Comparison of ENCODE assay signal across 1 cellular context in genomic region chr22:50244420-50245213, GRCh38.
TF ChIP-seq lines count a peak whose summit lies in the region.

A gene with protein sequence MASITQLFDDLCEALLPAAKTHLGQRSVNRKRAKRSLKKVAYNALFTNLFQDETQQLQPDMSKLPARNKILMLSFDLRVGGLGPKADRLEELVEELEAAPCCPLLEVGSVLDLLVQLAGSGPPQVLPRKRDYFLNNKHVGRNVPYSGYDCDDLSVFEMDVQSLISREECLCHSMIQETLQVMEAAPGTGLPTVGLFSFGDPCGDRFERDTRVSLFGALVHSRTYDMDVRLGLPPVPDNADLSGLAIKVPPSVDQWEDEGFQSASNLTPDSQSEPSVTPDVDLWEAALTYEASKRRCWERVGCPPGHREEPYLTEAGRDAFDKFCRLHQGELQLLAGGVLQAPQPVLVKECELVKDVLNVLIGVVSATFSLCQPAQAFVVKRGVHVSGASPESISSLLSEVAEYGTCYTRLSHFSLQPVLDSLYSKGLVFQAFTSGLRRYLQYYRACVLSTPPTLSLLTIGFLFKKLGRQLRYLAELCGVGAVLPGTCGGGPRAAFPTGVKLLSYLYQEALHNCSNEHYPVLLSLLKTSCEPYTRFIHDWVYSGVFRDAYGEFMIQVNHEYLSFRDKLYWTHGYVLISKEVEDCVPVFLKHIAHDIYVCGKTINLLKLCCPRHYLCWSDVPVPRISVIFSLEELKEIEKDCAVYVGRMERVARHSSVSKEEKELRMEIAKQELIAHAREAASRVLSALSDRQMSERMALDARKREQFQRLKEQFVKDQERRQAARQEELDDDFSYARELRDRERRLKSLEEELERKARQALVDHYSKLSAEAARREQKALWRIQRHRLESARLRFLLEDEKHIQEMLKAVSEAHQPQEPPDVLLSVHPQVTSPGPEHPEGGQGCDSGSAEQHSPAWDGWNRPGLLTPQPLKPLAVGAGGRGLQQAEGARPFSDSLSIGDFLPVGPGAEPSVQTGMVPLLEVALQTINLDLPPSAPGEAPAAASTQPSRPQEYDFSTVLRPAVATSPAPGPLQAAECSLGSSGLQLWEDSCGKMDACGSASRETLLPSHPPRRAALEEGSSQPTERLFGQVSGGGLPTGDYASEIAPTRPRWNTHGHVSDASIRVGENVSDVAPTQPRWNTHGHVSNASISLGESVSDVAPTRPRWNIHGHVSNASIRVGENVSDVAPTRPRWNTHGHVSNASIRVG (N-terminal part only) (minus strand): TSS chr22:50245023. CDS start chr22:50244459, 564 bp downstream.

TF ChIP-seq in IMR-90, 13 proteins besides CTCF, POLR2A, EP300 and RAD21 (continued from another document):
- TF ChIP-seq CHD1 (IDR thresholded peaks at IDR 0.05; ENCODE audit: low read depth, low read length): no peak
- TF ChIP-seq, protein P1, sequence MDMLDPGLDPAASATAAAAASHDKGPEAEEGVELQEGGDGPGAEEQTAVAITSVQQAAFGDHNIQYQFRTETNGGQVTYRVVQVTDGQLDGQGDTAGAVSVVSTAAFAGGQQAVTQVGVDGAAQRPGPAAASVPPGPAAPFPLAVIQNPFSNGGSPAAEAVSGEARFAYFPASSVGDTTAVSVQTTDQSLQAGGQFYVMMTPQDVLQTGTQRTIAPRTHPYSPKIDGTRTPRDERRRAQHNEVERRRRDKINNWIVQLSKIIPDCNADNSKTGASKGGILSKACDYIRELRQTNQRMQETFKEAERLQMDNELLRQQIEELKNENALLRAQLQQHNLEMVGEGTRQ (IDR thresholded peaks at IDR 0.05; ENCODE audit: low read depth, low read length): peak; percentile 50; the same call in 1 of the 2 replicates
- no peak for TF ChIP-seq CEBPB (IDR thresholded peaks at IDR 0.05; ENCODE audit: low read depth, low read length)
- peak; percentile 87 for TF ChIP-seq MXI1 (IDR thresholded peaks at IDR 0.05; ENCODE audit: borderline replicate concordance, low read depth, low read length)
- TF ChIP-seq SMC3 (IDR thresholded peaks at IDR 0.05; ENCODE audit: low read depth, low read length): no peak
- TF ChIP-seq NFE2L2 (IDR thresholded peaks at IDR 0.05; ENCODE audit: low read depth, low read length): no peak
- TF ChIP-seq RFX5 (IDR thresholded peaks at IDR 0.05; ENCODE audit: low read depth, low read length): no peak
